Comparison of ENCODE assay signal across 1 cellular context in the genomic region with DNA sequence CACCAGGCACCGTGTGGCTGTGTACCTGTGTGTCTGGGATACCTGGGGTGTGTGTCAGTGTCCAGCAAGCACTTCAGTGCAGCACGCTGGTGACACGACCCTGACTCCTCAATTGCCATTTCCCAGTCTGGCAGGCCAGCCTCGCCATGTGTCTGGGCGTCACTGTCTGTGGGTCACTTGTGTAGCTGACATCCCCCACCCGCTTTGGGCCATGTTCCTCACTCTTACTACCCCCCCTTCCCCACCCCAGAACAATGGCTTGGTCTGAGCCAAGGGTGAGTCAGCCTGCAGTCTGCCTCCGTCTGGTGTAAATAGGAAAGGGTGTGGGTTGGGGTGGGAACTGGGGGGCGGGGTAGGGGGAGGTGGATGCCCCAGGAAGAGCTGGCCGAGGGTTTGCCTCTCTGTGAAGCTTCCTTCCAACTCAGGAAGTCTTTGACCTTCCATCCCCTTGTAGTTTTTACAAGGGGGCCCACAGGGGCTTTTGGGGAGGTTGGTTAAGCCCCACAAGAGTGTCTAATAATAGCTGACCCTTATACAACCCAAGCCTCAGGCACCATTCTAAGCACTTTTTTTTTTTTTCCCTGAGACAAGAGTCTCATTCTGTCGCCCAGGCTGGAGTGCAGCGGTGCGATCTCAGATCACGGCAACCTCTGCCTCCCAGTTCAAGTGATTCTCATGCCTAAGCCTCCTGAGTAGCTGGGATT.
TF ChIP-seq lines count a peak whose summit lies in the region.

No MANE protein-coding gene starts in this region.

TF ChIP-seq in IMR-90, 13 proteins besides CTCF, POLR2A, EP300 and RAD21 (continued from another document):
- TF ChIP-seq, protein P1, sequence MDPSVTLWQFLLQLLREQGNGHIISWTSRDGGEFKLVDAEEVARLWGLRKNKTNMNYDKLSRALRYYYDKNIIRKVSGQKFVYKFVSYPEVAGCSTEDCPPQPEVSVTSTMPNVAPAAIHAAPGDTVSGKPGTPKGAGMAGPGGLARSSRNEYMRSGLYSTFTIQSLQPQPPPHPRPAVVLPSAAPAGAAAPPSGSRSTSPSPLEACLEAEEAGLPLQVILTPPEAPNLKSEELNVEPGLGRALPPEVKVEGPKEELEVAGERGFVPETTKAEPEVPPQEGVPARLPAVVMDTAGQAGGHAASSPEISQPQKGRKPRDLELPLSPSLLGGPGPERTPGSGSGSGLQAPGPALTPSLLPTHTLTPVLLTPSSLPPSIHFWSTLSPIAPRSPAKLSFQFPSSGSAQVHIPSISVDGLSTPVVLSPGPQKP (IDR thresholded peaks at IDR 0.05; ENCODE audit: borderline replicate concordance, low read depth, low read length): no peak
- TF ChIP-seq MAFK (IDR thresholded peaks at IDR 0.05; ENCODE audit: low read depth, low read length) (no peak), NFE2L2 (IDR thresholded peaks at IDR 0.05; ENCODE audit: low read depth, low read length) (no peak), USF2 (IDR thresholded peaks at IDR 0.05; ENCODE audit: low read depth, low read length) (no peak)
